8 cellular contexts compared by ENCODE assay signal in genomic region chr14:104752735-104753527, GRCh38. TPM values are rescaled to one million over a fixed set of nuclear protein-coding genes. Genes with fewer than 3 reads are reported as not detected.
DNase-seq lines count a peak whose midpoint lies in the region; ATAC-seq and TF ChIP-seq lines count a peak whose summit lies in the region.

Gene SIVA1 (plus strand): TSS chr14:104753147. CDS start chr14:104753202, 55 bp downstream.

- H3K9me3 ChIP-seq in smooth muscle cell (replicated peaks; ENCODE audit: low read depth) = no peaks in the 10 kb centered on the region

- peak within 1 kb of the TSS; percentile 87 for H2AFZ ChIP-seq in smooth muscle cell (ENCODE audit: low read depth)

- peak within 1 kb of the TSS; percentile 84 for H3K27ac Mint-ChIP-seq in activated B cell treated with CpG ODN at 0.5 μM for 24 hours

- H3K27me3 ChIP-seq in smooth muscle cell (ENCODE audit: low read depth) = no peaks in the 10 kb centered on the region

- H3K9me3 Mint-ChIP-seq in activated B cell treated with CpG ODN at 0.5 μM for 24 hours = no peaks in the 10 kb centered on the region

- peaks cover 36% of the 10 kb centered on the region for H3K36me3 Mint-ChIP-seq in activated B cell treated with CpG ODN at 0.5 μM for 24 hours (ENCODE audit: low read depth)

- H3K4me3 Mint-ChIP-seq in activated B cell treated with CpG ODN at 0.5 μM for 24 hours = peak within 1 kb of the TSS; percentile 88

- peak within 1 kb of the TSS; percentile 99 for H3K9ac ChIP-seq in smooth muscle cell (ENCODE audit: low read depth)

- intact Hi-C loops in activated B cell treated with CpG ODN at 0.5 μM for 24 hours (cut with micrococcal nuclease) = loop anchor here (1.0 to 2.0 kb wide), 7 partner anchors 29 to 738 kb away; partner anchors contain the start of genes ADSS1, CDCA4, INF2 and TEDC1

- H3K4me3 ChIP-seq in smooth muscle cell = peak within 1 kb of the TSS; percentile 71

- H3K4me1 Mint-ChIP-seq in activated B cell treated with CpG ODN at 0.5 μM for 24 hours = peaks cover 34% of the 10 kb centered on the region

- H3F3A ChIP-seq in smooth muscle cell (ENCODE audit: low read depth) = no peaks in the 10 kb centered on the region

- ATAC-seq in HG03196 (IDR thresholded peaks at IDR 0.05; ENCODE audit: unreplicated experiment) (peak; percentile 88), activated B cell treated with CpG ODN at 0.5 μM for 24 hours (ENCODE audit: low read depth) (peak; percentile 89)

- POLR2A ChIA-PET in activated B cell treated with CpG ODN at 0.5 μM for 24 hours (lab: Charles Lee) = interaction anchor here (0.5 to 1.8 kb wide), 15 partner anchors 13 to 1062 kb away, joined by 3 to 14 read pairs (median 4); partner anchors contain the start of genes CDCA4, GPR132 and ZBTB42

- H3K36me3 ChIP-seq in smooth muscle cell (ENCODE audit: low read depth) = no peaks in the 10 kb centered on the region

- peaks cover 7% of the 10 kb centered on the region for H3K4me1 ChIP-seq in smooth muscle cell (ENCODE audit: low read depth)

- peak; percentile 80 for TF ChIP-seq POLR2A in GM18951 (IDR thresholded peaks at IDR 0.05; ENCODE audit: extremely low read depth, insufficient read depth, insufficient read length)

- no peak for TF ChIP-seq CTCF in activated B cell treated with CpG ODN at 0.5 μM for 24 hours (IDR thresholded peaks at IDR 0.05)
- no peak for TF ChIP-seq CTCF in smooth muscle cell (IDR thresholded peaks at IDR 0.05; ENCODE audit: borderline replicate concordance, insufficient read depth, poor library complexity, severe bottlenecking)

- H3K27ac ChIP-seq in caudate nucleus (ENCODE audit: low read depth, low read length) = peak within 1 kb of the TSS; percentile 63
- H3K27ac ChIP-seq in smooth muscle cell (ENCODE audit: low read depth) = peak within 1 kb of the TSS; percentile 83

- peaks cover 34% of the 10 kb centered on the region for H3K79me2 ChIP-seq in smooth muscle cell (ENCODE audit: low read depth)

- under 1% methylated on average over 51 of the region's 95 CpGs for WGBS in smooth muscle cell (ENCODE audit: low lambda C conversion rate)

- CTCF ChIA-PET in activated B cell treated with CpG ODN at 0.5 μM for 24 hours (lab: Charles Lee) = interaction anchor here (0.6 to 4.0 kb wide), 6 partner anchors 14 to 292 kb away, joined by 3 to 27 read pairs (median 6); partner anchors contain the start of gene ADSS1

- H3K4me2 ChIP-seq in smooth muscle cell = peak within 1 kb of the TSS; percentile 95

- peaks cover 44% of the 10 kb centered on the region for H4K20me1 ChIP-seq in smooth muscle cell (ENCODE audit: low read depth)

- in situ Hi-C loops in GM18951 (cut with MboI; ENCODE audit: low sequenced_read_pairs, unreplicated experiment) = no loop called here

- DNase-seq in AG08395 (ENCODE audit: low spot score) (peak; percentile 99), NCI-H345 (lab: John Stamatoyannopoulos, UW) (peak; percentile 100), activated B cell treated with CpG ODN at 0.5 μM for 24 hours (peak; percentile 98), caudate nucleus (lab: John Stamatoyannopoulos, UW) (peak; percentile 87 to 100 (median 99)), iPS-NIHi7 (ENCODE audit: extremely low spot score) (peak; percentile 100), smooth muscle cell (lab: John Stamatoyannopoulos, UW; ENCODE audit: unreplicated experiment) (peak; percentile 97)

- H3K27me3 Mint-ChIP-seq in activated B cell treated with CpG ODN at 0.5 μM for 24 hours = no peaks in the 10 kb centered on the region

RNA-seq across cellular contexts. Expression of gene SIVA1, which starts in this region (rescaled TPM):
- total RNA-seq in activated B cell treated with CpG ODN at 0.5 μM for 24 hours (47.9 and 51.2 TPM in 2 replicates), smooth muscle cell (78.5 and 155 TPM in 2 replicates)
- 118 and 133 TPM in 2 replicates for polyA plus RNA-seq in smooth muscle cell

Comparison
In these comparisons a context has a peak if more than half of its experiments do, and no peak if none do; other contexts are left out.
1. Peak in every context shown above with its lines: DNase-seq, ATAC-seq, H3K4me3 ChIP-seq and H3K27ac ChIP-seq.